Comparison of ENCODE assay signal across 5 cellular contexts in the genomic region with DNA sequence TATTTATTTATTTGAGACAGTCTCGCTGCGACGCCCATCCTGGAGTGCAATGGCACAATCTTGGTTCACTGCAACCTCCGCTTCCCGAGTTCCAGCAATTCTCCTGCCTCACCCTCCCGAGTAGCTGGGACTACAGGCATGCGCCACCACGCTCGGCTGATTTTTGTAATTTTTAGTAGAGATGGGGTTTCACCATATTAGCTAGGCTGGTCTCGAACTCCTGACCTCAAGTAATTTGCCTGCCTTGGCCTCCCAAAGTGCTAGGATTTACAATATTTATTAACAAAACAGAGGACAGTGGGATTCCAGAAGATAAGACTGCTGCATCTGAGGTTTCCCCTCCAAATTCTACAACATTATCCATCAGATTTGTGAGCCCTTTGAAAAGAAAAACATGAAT. TPM values are rescaled to one million over a fixed set of nuclear protein-coding genes. Genes with fewer than 3 reads are reported as not detected.
A peak's percentile ranks its signal among the peaks of the same experiment; 100 is the strongest.
DNase-seq lines count a peak whose midpoint lies in the region; ATAC-seq, FAIRE-seq and TF ChIP-seq lines count a peak whose summit lies in the region.
"Not testable (repeated sequence)": the region's sequence is repeated elsewhere in the genome, so short reads cannot be mapped to it uniquely, and the experiment has no call there.

No MANE protein-coding gene starts in this region.

- H3K9ac ChIP-seq in K562 (ENCODE audit: insufficient read depth in 1 of 2, low read depth in 2 of 2, low read length in 2 of 2): not testable (repeated sequence)

- H3K4me1 Mint-ChIP-seq in progenitor cell of endocrine pancreas (ENCODE audit: low read depth); stimulated activated naive B cell treated with anti-CD40 and anti-IgM and Interleukin-4, amounts not matched to agents 10 μg/mL and 1 μg/mL and 100 μg/mL, for 72 hours: not testable (repeated sequence)

- not testable (repeated sequence) for DNase-seq in K562 (ENCODE audit: extremely low read depth in 1 of 4, low spot score in 3 of 4); progenitor cell of endocrine pancreas (ENCODE audit: low spot score, unreplicated experiment); gastrocnemius medialis; stimulated activated naive B cell treated with anti-CD40 and anti-IgM and Interleukin-4, amounts not matched to agents 10 μg/mL and 1 μg/mL and 100 μg/mL, for 72 hours
- peak; percentile 18 for DNase-seq in right atrium auricular region (ENCODE audit: low spot score)

- H3K27ac ChIP-seq in K562 (ENCODE audit: extremely low read depth, low read depth, low read length): not testable (repeated sequence)
- peak overlapping the region; percentile 71 to 85 for H3K27ac ChIP-seq in right atrium auricular region
- peak overlapping the region; percentile 94 to 100 (median 96) for H3K27ac ChIP-seq in gastrocnemius medialis

- TF ChIP-seq POLR2A in K562 (conservative IDR thresholded peaks at IDR 0.05); gastrocnemius medialis (IDR thresholded peaks at IDR 0.05): not testable (repeated sequence)

- H3K9me3 Mint-ChIP-seq in progenitor cell of endocrine pancreas (ENCODE audit: low read depth); stimulated activated naive B cell treated with anti-CD40 and anti-IgM and Interleukin-4, amounts not matched to agents 10 μg/mL and 1 μg/mL and 100 μg/mL, for 72 hours: not testable (repeated sequence)

- not testable (repeated sequence) for H2AFZ ChIP-seq in K562 (ENCODE audit: low read depth, low read length)

- not testable (repeated sequence) for H3K27me3 Mint-ChIP-seq in progenitor cell of endocrine pancreas; stimulated activated naive B cell treated with anti-CD40 and anti-IgM and Interleukin-4, amounts not matched to agents 10 μg/mL and 1 μg/mL and 100 μg/mL, for 72 hours

- H3K27me3 ChIP-seq in K562 (ENCODE audit: control insufficient read depth in 2 of 2, insufficient read depth in 2 of 2, low read length in 2 of 2): peaks cover 5 to 17% of the 10 kb centered on the region in 2 experiments; a peak in 4 of 5 replicates
- H3K27me3 ChIP-seq in right atrium auricular region, gastrocnemius medialis: not testable (repeated sequence)

- TF ChIP-seq EP300 in K562 (IDR thresholded peaks at IDR 0.05; ENCODE audit: low read length): not testable (repeated sequence)

- H3K9me1 ChIP-seq in K562 (ENCODE audit: control insufficient read depth, insufficient read depth, low read length): not testable (repeated sequence)

- not testable (repeated sequence) for H4K20me1 ChIP-seq in K562 (replicated peaks; ENCODE audit: control insufficient read depth, insufficient read depth, low read length)

- H3K36me3 ChIP-seq in K562 (ENCODE audit: control insufficient read depth, insufficient read depth, low read length); right atrium auricular region: not testable (repeated sequence)
- H3K36me3 ChIP-seq in gastrocnemius medialis: peaks cover 0 to 17% of the 10 kb centered on the region in 2 donors

- not testable (repeated sequence) for H3K9me3 ChIP-seq in K562 (replicated peaks; ENCODE audit: control insufficient read depth, insufficient read depth, low read depth, low read length); right atrium auricular region; gastrocnemius medialis

- H3K4me3 ChIP-seq in K562, right atrium auricular region, gastrocnemius medialis: not testable (repeated sequence)

- intact Hi-C loops in K562 (cut with micrococcal nuclease); gastrocnemius medialis (cut with DNase I; ENCODE audit: low total_unique reads): not testable (repeated sequence)

- not testable (repeated sequence) for TF ChIP-seq CTCF in K562 (IDR thresholded peaks at IDR 0.05 in 2 of 3, conservative IDR thresholded peaks at IDR 0.05 in 1 of 3; ENCODE audit: insufficient read depth in 2 of 3, low read depth in 1 of 3, low read length in 3 of 3); right atrium auricular region (IDR thresholded peaks at IDR 0.05); progenitor cell of endocrine pancreas (IDR thresholded peaks at IDR 0.05; ENCODE audit: unreplicated experiment); gastrocnemius medialis (IDR thresholded peaks at IDR 0.05 in 4 of 5, conservative IDR thresholded peaks at IDR 0.05 in 1 of 5)

- WGBS in K562 (ENCODE audit: insufficient coverage, low coverage, missing lambda C conversion rate): 27% methylated on average over 10 of the region's 10 CpGs

- peaks cover 7 to 12% of the 10 kb centered on the region in 2 experiments for H3K4me1 ChIP-seq in K562 (replicated peaks in 1 of 2; ENCODE audit: control insufficient read depth in 2 of 2, insufficient read depth in 2 of 2, low read length in 2 of 2)
- H3K4me1 ChIP-seq in right atrium auricular region: peaks cover 0 to 17% of the 10 kb centered on the region in 2 donors
- H3K4me1 ChIP-seq in gastrocnemius medialis: peaks cover 53 to 55% of the 10 kb centered on the region in 2 donors

- POLR2A ChIA-PET in K562 (lab: Yijun Ruan, JAX): interaction anchor here (0.6 to 1.6 kb wide), 8 partner anchors 9 to 156 kb away, joined by 3 to 6 read pairs (median 3); a partner anchor contains a TSS

- not testable (repeated sequence) for H3K4me2 ChIP-seq in K562 (ENCODE audit: insufficient read depth, low read length)

- H3K36me3 Mint-ChIP-seq in progenitor cell of endocrine pancreas (ENCODE audit: insufficient read depth); stimulated activated naive B cell treated with anti-CD40 and anti-IgM and Interleukin-4, amounts not matched to agents 10 μg/mL and 1 μg/mL and 100 μg/mL, for 72 hours: not testable (repeated sequence)

- not testable (repeated sequence) for H3K79me2 ChIP-seq in K562 (ENCODE audit: control insufficient read depth, insufficient read depth, low read length)

- not testable (repeated sequence) for TF ChIP-seq RAD21 in K562 (CRISPR knock-in tag; conservative IDR thresholded peaks at IDR 0.05 in 1 of 2, IDR thresholded peaks at IDR 0.05 in 1 of 2)

- CTCF ChIA-PET in K562 (lab: Yijun Ruan, JAX; ENCODE audit: low intra/inter-chr PET ratio): not testable (repeated sequence)

- not testable (repeated sequence) for H3K4me3 Mint-ChIP-seq in progenitor cell of endocrine pancreas (ENCODE audit: low read depth); stimulated activated naive B cell treated with anti-CD40 and anti-IgM and Interleukin-4, amounts not matched to agents 10 μg/mL and 1 μg/mL and 100 μg/mL, for 72 hours

- BruUV-seq in K562 (replicated peaks; lab: Mats Ljungman, UMichigan): not testable (repeated sequence)

- peak overlapping the region; percentile 5 for H3K27ac Mint-ChIP-seq in progenitor cell of endocrine pancreas
- peak overlapping the region; percentile 62 for H3K27ac Mint-ChIP-seq in stimulated activated naive B cell treated with anti-CD40 and anti-IgM and Interleukin-4, amounts not matched to agents 10 μg/mL and 1 μg/mL and 100 μg/mL, for 72 hours

- in situ Hi-C loops in K562 (cut with MboI): not testable (repeated sequence)
- in situ Hi-C loops in gastrocnemius medialis (cut with MboI; ENCODE audit: low sequenced_read_pairs in 4 of 4): loop anchor here in 1 of 4 donors (10.0 kb wide), 1 partner anchor 54 kb away; no protein-coding TSS in a partner anchor

- FAIRE-seq in K562 (lab: Jason Lieb, UNC): not testable (repeated sequence)

- ATAC-seq in K562; gastrocnemius medialis; stimulated activated naive B cell treated with anti-CD40 and anti-IgM and Interleukin-4, amounts not matched to agents 10 μg/mL and 1 μg/mL and 100 μg/mL, for 72 hours (replicated peaks): not testable (repeated sequence)

TF ChIP-seq in K562, 482 proteins besides CTCF, POLR2A, EP300 and RAD21:
- TF ChIP-seq RB1 (IDR thresholded peaks at IDR 0.05; ENCODE audit: low read depth): 0 out of 2 replicates have a peak, but pooled peaks have one; percentile 11
- TF ChIP-seq ZNF143 (CRISPR knock-in tag; IDR thresholded peaks at IDR 0.05): peak; percentile 42; the same call in 1 of the 2 replicates
- TF ChIP-seq IRF2 (CRISPR knock-in tag; IDR thresholded peaks at IDR 0.05): 0 out of 2 replicates have a peak, but pooled peaks have one; percentile 61
- not testable (repeated sequence) for TF ChIP-seq JUN (IDR thresholded peaks at IDR 0.05; ENCODE audit: borderline replicate concordance, low read depth, low read length); TEAD4 (IDR thresholded peaks at IDR 0.05; ENCODE audit: low read length)
- peak; percentile 79; the same call in 1 of the 2 replicates for TF ChIP-seq JUN (CRISPR knock-in tag; IDR thresholded peaks at IDR 0.05; ENCODE audit: borderline replicate concordance)
- TF ChIP-seq TEAD4 (CRISPR knock-in tag; IDR thresholded peaks at IDR 0.05; ENCODE audit: borderline replicate concordance): peak; percentile 59; the same call in 1 of the 2 replicates

RNA-seq across cellular contexts. Expression of a gene that starts 12.4 kb away (rescaled TPM):
- 78.7 and 79.9 TPM in 2 replicates for total RNA-seq in K562 (2011; cell fraction: chromatin; rRNA removed; ENCODE audit: low replicate concordance)
- 32.0 and 34.7 TPM in 2 replicates for total RNA-seq in K562 (2011; cell fraction: nucleolus; rRNA removed)
- total RNA-seq in K562 (2011; cell fraction: nucleoplasm; rRNA removed): 23.7 and 38.1 TPM in 2 replicates
- total RNA-seq in K562 (2014; rRNA removed) (4.3 and 5.4 TPM in 2 replicates), K562 (2014; rRNA removed; fragmentation: Illumina TruSeq; extraction: Trizol) (4.2 and 4.6 TPM in 2 replicates), K562 (2015; rRNA removed; fragmentation: Illumina TruSeq; extraction: Trizol) (3.6 and 4.5 TPM in 2 replicates), K562 (2021) (8.5 and 8.8 TPM in 2 replicates), right atrium auricular region (10 to 100 TPM; 19.1 to 29.7 TPM), progenitor cell of endocrine pancreas (6.6 and 8.7 TPM in 2 replicates), gastrocnemius medialis (100 to 1,000 TPM; 111 to 311 (median 215) TPM)
- polyA plus RNA-seq in K562 (2011; rRNA removed) (11.7 and 17.0 TPM in 2 replicates), K562 (2014; fragmentation: Illumina TruSeq; extraction: Trizol) (4.3 and 5.0 TPM in 2 replicates), K562 (2014; fragmentation: Nextera tagmentation; extraction: Ambion mirVana) (1 to 10 TPM; 1.1 to 2.1 TPM), K562 (2014; rRNA removed) (5.8 and 8.8 TPM in 2 replicates)
- 10.3 and 14.5 TPM in 2 replicates for polyA plus RNA-seq in K562 (2011; cell fraction: cytosol; rRNA removed)
- 41.1 and 49.0 TPM in 2 replicates for polyA plus RNA-seq in K562 (2011; cell fraction: nucleus; rRNA removed)
- polyA plus RNA-seq in K562 (2012): 5.7 and 18.7 TPM in 2 replicates
- 25.0 and 27.6 TPM in 2 replicates for polyA minus RNA-seq in K562 (2011; rRNA and poly(A)+ RNA removed)
- polyA minus RNA-seq in K562 (2011; cell fraction: cytosol; rRNA and poly(A)+ RNA removed): 12.9 and 15.0 TPM in 2 replicates
- polyA minus RNA-seq in K562 (2011; cell fraction: nucleus; rRNA and poly(A)+ RNA removed): 18.0 and 35.4 TPM in 2 replicates
